ENCODE assay signal across 39 cellular contexts in genomic region chr22:19004471-19004870, GRCh38.
"Had no signal": no experiment of that assay in that cellular context is flagged by ENCODE, and none has a peak within 500 bp of the region (broad histone marks: within the 10 kb centered on the region; RNA-seq: fewer than 3 reads in every experiment).

No MANE protein-coding gene starts in this region.

- FAIRE-seq: astrocyte, bronchial epithelial cell had no signal

- H3K27me3 Mint-ChIP-seq: brain had no signal

- H3K4me1 Mint-ChIP-seq: activated naive CD4-positive, alpha-beta T cell treated with anti-CD3 and anti-CD28 coated beads, Interleukin-2, amount 10 ng/mL, durations not matched to agents 7 days and 5 days; activated naive CD4-positive, alpha-beta T cell treated with anti-CD3 and anti-CD28 coated beads, Interleukin-2, amount 50 U/mL, for 24 hours; activated naive CD8-positive, alpha-beta T cell treated with anti-CD3 and anti-CD28 coated beads for 36 hours; activated naive CD8-positive, alpha-beta T cell treated with anti-CD3 and anti-CD28 coated beads, Interleukin-2, amount 10 ng/mL, durations not matched to agents 7 days and 5 days; activated naive CD8-positive, alpha-beta T cell treated with anti-CD3 and anti-CD28 coated beads, Interleukin-2, amount 50 U/mL, for 24 hours; activated T-helper 17 cell treated with anti-CD3 and anti-CD28 coated beads, Interleukin-2, amount 50 U/mL, for 72 hours; central memory CD8-positive, alpha-beta T cell had no signal

- H3K4me3 ChIP-seq: adrenal gland, ascending aorta, body of pancreas, breast epithelium, cardiac muscle cell had no signal

- H3K27ac ChIP-seq: adrenal gland, ascending aorta, body of pancreas, brain microvascular endothelial cell, breast epithelium, cardiac muscle cell had no signal

- H3K9me3 Mint-ChIP-seq: activated naive CD4-positive, alpha-beta T cell treated with anti-CD3 and anti-CD28 coated beads for 36 hours; activated naive CD4-positive, alpha-beta T cell treated with anti-CD3 and anti-CD28 coated beads, Interleukin-2, amount 10 ng/mL, durations not matched to agents 7 days and 5 days; activated naive CD4-positive, alpha-beta T cell treated with anti-CD3 and anti-CD28 coated beads, Interleukin-2, amount 50 U/mL, for 24 hours; activated naive CD4-positive, alpha-beta T cell treated with anti-CD3 and anti-CD28 coated beads, Interleukin-2, amount 50 U/mL, for 72 hours; activated naive CD8-positive, alpha-beta T cell treated with anti-CD3 and anti-CD28 coated beads for 36 hours; activated naive CD8-positive, alpha-beta T cell treated with anti-CD3 and anti-CD28 coated beads, Interleukin-2, amount 10 ng/mL, durations not matched to agents 7 days and 5 days; activated naive CD8-positive, alpha-beta T cell treated with anti-CD3 and anti-CD28 coated beads, Interleukin-2, amount 50 U/mL, for 24 hours; activated T-cell treated with anti-CD3 and anti-CD28 coated beads, Interleukin-2, amount 50 U/mL, for 24 hours; activated T-cell treated with anti-CD3 and anti-CD28 coated beads, Interleukin-2, amount 50 U/mL, for 4 hours; activated T-cell treated with anti-CD3 and anti-CD28 coated beads, Interleukin-2, amount 50 U/mL, for 72 hours; activated T-helper 1 cell treated with anti-CD3 and anti-CD28 coated beads, Interleukin-12 subunit alpha, Interleukin-12 subunit beta, Interleukin-2, Interleukin-4 antibody, amounts not matched to agents 30 ng/mL and 10 ng/mL and 1 ng/mL, durations not matched to agents 14 hours and 24 hours and 36 hours; activated T-helper 17 cell treated with anti-CD3 and anti-CD28 coated beads, Interleukin-2, amount 50 U/mL, for 72 hours; activated T-helper 2 cell treated with anti-CD3 and anti-CD28 coated beads, Interferon-gamma antibody, Interleukin-2, Interleukin-4, amounts not matched to agents 10 μg/mL and 5 μg/mL and 100 μg/mL, durations not matched to agents 14 hours and 24 hours and 36 hours; central memory CD8-positive, alpha-beta T cell had no signal

- H3K27ac Mint-ChIP-seq: activated naive CD4-positive, alpha-beta T cell treated with anti-CD3 and anti-CD28 coated beads for 36 hours; activated naive CD4-positive, alpha-beta T cell treated with anti-CD3 and anti-CD28 coated beads, Interleukin-2, amount 10 ng/mL, durations not matched to agents 7 days and 5 days; activated naive CD4-positive, alpha-beta T cell treated with anti-CD3 and anti-CD28 coated beads, Interleukin-2, amount 50 U/mL, for 24 hours; activated naive CD4-positive, alpha-beta T cell treated with anti-CD3 and anti-CD28 coated beads, Interleukin-2, amount 50 U/mL, for 72 hours; activated naive CD8-positive, alpha-beta T cell; activated naive CD8-positive, alpha-beta T cell treated with anti-CD3 and anti-CD28 coated beads for 36 hours; activated naive CD8-positive, alpha-beta T cell treated with anti-CD3 and anti-CD28 coated beads, Interleukin-2, amount 10 ng/mL, durations not matched to agents 7 days and 5 days; activated naive CD8-positive, alpha-beta T cell treated with anti-CD3 and anti-CD28 coated beads, Interleukin-2, amount 50 U/mL, for 24 hours; activated T-cell treated with anti-CD3 and anti-CD28 coated beads, Interleukin-2, amount 50 U/mL, for 24 hours; activated T-cell treated with anti-CD3 and anti-CD28 coated beads, Interleukin-2, amount 50 U/mL, for 72 hours; activated T-helper 1 cell treated with anti-CD3 and anti-CD28 coated beads, Interleukin-12 subunit alpha, Interleukin-12 subunit beta, Interleukin-2, Interleukin-4 antibody, amounts not matched to agents 30 ng/mL and 10 ng/mL and 1 ng/mL, durations not matched to agents 14 hours and 24 hours and 36 hours; activated T-helper 17 cell treated with anti-CD3 and anti-CD28 coated beads, Interleukin-2, amount 50 U/mL, for 72 hours; activated T-helper 2 cell treated with anti-CD3 and anti-CD28 coated beads, Interferon-gamma antibody, Interleukin-2, Interleukin-4, amounts not matched to agents 10 μg/mL and 5 μg/mL and 100 μg/mL, durations not matched to agents 14 hours and 24 hours and 36 hours; brain had no signal

- H3K27me3 ChIP-seq: adrenal gland, ascending aorta, body of pancreas, breast epithelium had no signal

- H3K4me3 Mint-ChIP-seq: activated naive CD4-positive, alpha-beta T cell treated with anti-CD3 and anti-CD28 coated beads for 36 hours; activated naive CD4-positive, alpha-beta T cell treated with anti-CD3 and anti-CD28 coated beads, Interleukin-2, amount 10 ng/mL, durations not matched to agents 7 days and 5 days; activated naive CD4-positive, alpha-beta T cell treated with anti-CD3 and anti-CD28 coated beads, Interleukin-2, amount 50 U/mL, for 24 hours; activated naive CD8-positive, alpha-beta T cell; activated naive CD8-positive, alpha-beta T cell treated with anti-CD3 and anti-CD28 coated beads for 36 hours; activated naive CD8-positive, alpha-beta T cell treated with anti-CD3 and anti-CD28 coated beads, Interleukin-2, amount 10 ng/mL, durations not matched to agents 7 days and 5 days; activated naive CD8-positive, alpha-beta T cell treated with anti-CD3 and anti-CD28 coated beads, Interleukin-2, amount 50 U/mL, for 24 hours; activated T-cell treated with anti-CD3 and anti-CD28 coated beads, Interleukin-2, amount 50 U/mL, for 24 hours; activated T-cell treated with anti-CD3 and anti-CD28 coated beads, Interleukin-2, amount 50 U/mL, for 4 hours; activated T-cell treated with anti-CD3 and anti-CD28 coated beads, Interleukin-2, amount 50 U/mL, for 72 hours; activated T-helper 1 cell treated with anti-CD3 and anti-CD28 coated beads, Interleukin-12 subunit alpha, Interleukin-12 subunit beta, Interleukin-2, Interleukin-4 antibody, amounts not matched to agents 30 ng/mL and 10 ng/mL and 1 ng/mL, durations not matched to agents 14 hours and 24 hours and 36 hours; activated T-helper 17 cell treated with anti-CD3 and anti-CD28 coated beads, Interleukin-2, amount 50 U/mL, for 72 hours; brain; central memory CD8-positive, alpha-beta T cell had no signal

- DNase-seq: activated effector memory CD4-positive, alpha-beta T cell treated with anti-CD3 and anti-CD28 coated beads, Interleukin-2, amount 50 U/mL, for 16 hours; activated effector memory CD4-positive, alpha-beta T cell treated with Interleukin-2 at 50 U/mL for 16 hours; activated gamma-delta T cell; activated gamma-delta T cell treated with Interleukin-2 at 50 U/mL for 16 hours; activated naive CD4-positive, alpha-beta T cell; activated naive CD4-positive, alpha-beta T cell treated with anti-CD3 and anti-CD28 coated beads for 36 hours; activated naive CD4-positive, alpha-beta T cell treated with anti-CD3 and anti-CD28 coated beads, Interleukin-2, amount 10 ng/mL, durations not matched to agents 7 days and 5 days; activated naive CD4-positive, alpha-beta T cell treated with anti-CD3 and anti-CD28 coated beads, Interleukin-2, amount 50 U/mL, for 16 hours; activated naive CD4-positive, alpha-beta T cell treated with Interleukin-2 at 50 U/mL for 16 hours; activated naive CD8-positive, alpha-beta T cell treated with anti-CD3 and anti-CD28 coated beads for 36 hours; activated naive CD8-positive, alpha-beta T cell treated with anti-CD3 and anti-CD28 coated beads, Interleukin-2, amount 10 ng/mL, durations not matched to agents 7 days and 5 days; activated naive CD8-positive, alpha-beta T cell treated with anti-CD3 and anti-CD28 coated beads, Interleukin-2, amount 50 U/mL, for 24 hours; activated T-cell treated with anti-CD3 and anti-CD28 coated beads, Interleukin-2, amount 50 U/mL, for 24 hours; activated T-cell treated with anti-CD3 and anti-CD28 coated beads, Interleukin-2, amount 50 U/mL, for 4 hours; activated T-cell treated with anti-CD3 and anti-CD28 coated beads, Interleukin-2, amount 50 U/mL, for 48 hours; activated T-cell treated with anti-CD3 and anti-CD28 coated beads, Interleukin-2, amount 50 U/mL, for 72 hours; amniotic stem cell; amygdala; anterior cingulate cortex; aorta; body of pancreas; brain microvascular endothelial cell; caudate nucleus; central memory CD4-positive, alpha-beta T cell; cerebellar nuclear complex had no signal

- ATAC-seq: activated naive CD4-positive, alpha-beta T cell treated with anti-CD3 and anti-CD28 coated beads, Interleukin-2, amount 50 U/mL, for 72 hours; activated naive CD8-positive, alpha-beta T cell treated with anti-CD3 and anti-CD28 coated beads, Interleukin-2, amount 50 U/mL, for 24 hours; activated T-cell treated with anti-CD3 and anti-CD28 coated beads, Interleukin-2, amount 50 U/mL, for 4 hours; activated T-cell treated with anti-CD3 and anti-CD28 coated beads, Interleukin-2, amount 50 U/mL, for 72 hours; activated T-helper 17 cell treated with anti-CD3 and anti-CD28 coated beads, Interleukin-2, amount 50 U/mL, for 72 hours; body of pancreas had no signal

- H3K9me3 ChIP-seq: adrenal gland, ascending aorta, body of pancreas had no signal

- H3K4me1 ChIP-seq: ascending aorta, body of pancreas, breast epithelium had no signal

- H3K36me3 ChIP-seq: adrenal gland, ascending aorta, brain microvascular endothelial cell, breast epithelium, cardiac muscle cell had no signal

- H3K36me3 Mint-ChIP-seq: activated naive CD4-positive, alpha-beta T cell treated with anti-CD3 and anti-CD28 coated beads, Interleukin-2, amount 10 ng/mL, durations not matched to agents 7 days and 5 days; activated naive CD4-positive, alpha-beta T cell treated with anti-CD3 and anti-CD28 coated beads, Interleukin-2, amount 50 U/mL, for 24 hours; activated naive CD4-positive, alpha-beta T cell treated with anti-CD3 and anti-CD28 coated beads, Interleukin-2, amount 50 U/mL, for 72 hours; activated naive CD8-positive, alpha-beta T cell; activated naive CD8-positive, alpha-beta T cell treated with anti-CD3 and anti-CD28 coated beads for 36 hours; activated naive CD8-positive, alpha-beta T cell treated with anti-CD3 and anti-CD28 coated beads, Interleukin-2, amount 10 ng/mL, durations not matched to agents 7 days and 5 days had no signal
